In the genomic region with DNA sequence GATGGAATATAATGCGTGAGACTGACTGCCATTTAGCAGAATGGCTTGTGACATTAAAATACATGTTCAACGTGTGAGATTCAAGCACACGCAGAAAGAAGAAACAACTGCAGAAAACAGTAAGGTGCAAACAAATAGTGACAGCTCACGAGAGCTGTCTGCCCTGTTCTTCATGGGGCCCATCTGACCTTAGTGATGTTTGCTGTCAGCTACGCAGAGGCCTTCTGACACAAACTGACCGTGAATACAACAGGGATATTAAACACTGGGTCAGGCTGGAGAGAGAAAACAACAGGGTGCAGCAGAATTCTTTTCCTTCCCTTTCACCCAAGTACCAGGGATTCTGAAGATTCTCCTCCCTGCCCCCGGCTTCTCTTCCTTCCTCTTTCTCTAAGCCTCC, we compare ENCODE assay signal across 1 cellular context.
TF ChIP-seq lines count a peak whose summit lies in the region.

No MANE protein-coding gene starts in this region.

TF ChIP-seq in SK-N-SH, 30 proteins besides CTCF, POLR2A, EP300 and RAD21 (continued from another document):
- TF ChIP-seq, protein P1, sequence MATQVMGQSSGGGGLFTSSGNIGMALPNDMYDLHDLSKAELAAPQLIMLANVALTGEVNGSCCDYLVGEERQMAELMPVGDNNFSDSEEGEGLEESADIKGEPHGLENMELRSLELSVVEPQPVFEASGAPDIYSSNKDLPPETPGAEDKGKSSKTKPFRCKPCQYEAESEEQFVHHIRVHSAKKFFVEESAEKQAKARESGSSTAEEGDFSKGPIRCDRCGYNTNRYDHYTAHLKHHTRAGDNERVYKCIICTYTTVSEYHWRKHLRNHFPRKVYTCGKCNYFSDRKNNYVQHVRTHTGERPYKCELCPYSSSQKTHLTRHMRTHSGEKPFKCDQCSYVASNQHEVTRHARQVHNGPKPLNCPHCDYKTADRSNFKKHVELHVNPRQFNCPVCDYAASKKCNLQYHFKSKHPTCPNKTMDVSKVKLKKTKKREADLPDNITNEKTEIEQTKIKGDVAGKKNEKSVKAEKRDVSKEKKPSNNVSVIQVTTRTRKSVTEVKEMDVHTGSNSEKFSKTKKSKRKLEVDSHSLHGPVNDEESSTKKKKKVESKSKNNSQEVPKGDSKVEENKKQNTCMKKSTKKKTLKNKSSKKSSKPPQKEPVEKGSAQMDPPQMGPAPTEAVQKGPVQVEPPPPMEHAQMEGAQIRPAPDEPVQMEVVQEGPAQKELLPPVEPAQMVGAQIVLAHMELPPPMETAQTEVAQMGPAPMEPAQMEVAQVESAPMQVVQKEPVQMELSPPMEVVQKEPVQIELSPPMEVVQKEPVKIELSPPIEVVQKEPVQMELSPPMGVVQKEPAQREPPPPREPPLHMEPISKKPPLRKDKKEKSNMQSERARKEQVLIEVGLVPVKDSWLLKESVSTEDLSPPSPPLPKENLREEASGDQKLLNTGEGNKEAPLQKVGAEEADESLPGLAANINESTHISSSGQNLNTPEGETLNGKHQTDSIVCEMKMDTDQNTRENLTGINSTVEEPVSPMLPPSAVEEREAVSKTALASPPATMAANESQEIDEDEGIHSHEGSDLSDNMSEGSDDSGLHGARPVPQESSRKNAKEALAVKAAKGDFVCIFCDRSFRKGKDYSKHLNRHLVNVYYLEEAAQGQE (IDR thresholded peaks at IDR 0.05; ENCODE audit: low read depth, low read length) = no peak
- TF ChIP-seq SMC3 (IDR thresholded peaks at IDR 0.05; ENCODE audit: low read depth, low read length) (no peak), MAX (IDR thresholded peaks at IDR 0.05; ENCODE audit: low read depth) (no peak), RCOR1 (IDR thresholded peaks at IDR 0.05; ENCODE audit: low read length) (no peak)
